17 cellular contexts compared by ENCODE assay signal in the genomic region with DNA sequence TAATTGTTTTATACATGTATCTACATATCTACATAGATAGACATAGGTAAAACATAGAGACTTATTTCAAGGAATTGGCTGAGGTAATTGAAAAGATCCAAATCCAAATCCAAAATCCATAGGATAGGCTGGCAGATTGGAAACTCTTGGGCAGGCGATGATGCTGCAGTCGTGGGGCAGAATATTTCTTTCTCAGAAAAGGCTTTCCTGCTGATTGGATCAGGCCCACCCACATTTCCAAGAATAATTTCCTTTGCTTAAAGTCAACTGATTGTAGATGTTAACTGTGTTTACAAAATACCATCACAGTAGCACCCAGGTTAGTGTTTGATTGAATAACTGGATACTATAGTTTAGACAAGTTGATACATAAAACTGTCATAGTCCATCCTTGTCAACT. TPM values are rescaled to one million over a fixed set of nuclear protein-coding genes. Genes with fewer than 3 reads are reported as not detected.
DNase-seq lines count a peak whose midpoint lies in the region; ATAC-seq lines count a peak whose summit lies in the region.
"Had no signal": no experiment of that assay in that cellular context is flagged by ENCODE, and none has a peak within 500 bp of the region (broad histone marks: within the 10 kb centered on the region; RNA-seq: fewer than 3 reads in every experiment).

No MANE protein-coding gene starts in this region.

- peaks cover 32% of the 10 kb centered on the region for H3K36me3 Mint-ChIP-seq in activated naive CD4-positive, alpha-beta T cell treated with anti-CD3 and anti-CD28 coated beads, Interleukin-2, amount 10 ng/mL, durations not matched to agents 7 days and 5 days
- H3K36me3 Mint-ChIP-seq in activated naive CD4-positive, alpha-beta T cell treated with anti-CD3 and anti-CD28 coated beads, Interleukin-2, amount 50 U/mL, for 72 hours: peaks cover 0 to 23% of the 10 kb centered on the region in 2 donors
- H3K36me3 Mint-ChIP-seq in activated naive CD8-positive, alpha-beta T cell treated with anti-CD3 and anti-CD28 coated beads for 36 hours: peaks cover 28% of the 10 kb centered on the region
- peaks cover 9% of the 10 kb centered on the region for H3K36me3 Mint-ChIP-seq in natural killer cell treated with Interleukin-12 subunit alpha and Interleukin-12 subunit beta and Interleukin-15 and Interleukin-18, amount 100 ng/mL, for 72 hours

- peak overlapping the region; percentile 82 for H3K27ac Mint-ChIP-seq in activated naive CD4-positive, alpha-beta T cell treated with anti-CD3 and anti-CD28 coated beads, Interleukin-2, amount 10 ng/mL, durations not matched to agents 7 days and 5 days
- no peak overlapping the region for H3K27ac Mint-ChIP-seq in activated naive CD4-positive, alpha-beta T cell treated with anti-CD3 and anti-CD28 coated beads, Interleukin-2, amount 50 U/mL, for 72 hours
- peak overlapping the region; percentile 35 for H3K27ac Mint-ChIP-seq in activated naive CD8-positive, alpha-beta T cell treated with anti-CD3 and anti-CD28 coated beads for 36 hours
- peak overlapping the region; percentile 90 to 94 for H3K27ac Mint-ChIP-seq in natural killer cell treated with Interleukin-12 subunit alpha and Interleukin-12 subunit beta and Interleukin-15 and Interleukin-18, amount 100 ng/mL, for 72 hours

- ATAC-seq in activated naive CD4-positive, alpha-beta T cell treated with anti-CD3 and anti-CD28 coated beads, Interleukin-2, amount 50 U/mL, for 72 hours: no peak
- no peak for ATAC-seq in natural killer cell treated with Interleukin-12 subunit alpha and Interleukin-12 subunit beta and Interleukin-15 and Interleukin-18, amount 100 ng/mL, for 72 hours
- no peak for ATAC-seq in GM19397 (IDR thresholded peaks at IDR 0.05; ENCODE audit: unreplicated experiment)
- ATAC-seq in GM18502 (IDR thresholded peaks at IDR 0.05; ENCODE audit: poor library complexity, unreplicated experiment): no peak
- ATAC-seq: HCT116 had no signal

- H3K4me1 Mint-ChIP-seq in activated naive CD4-positive, alpha-beta T cell treated with anti-CD3 and anti-CD28 coated beads, Interleukin-2, amount 10 ng/mL, durations not matched to agents 7 days and 5 days: peaks cover 88% of the 10 kb centered on the region
- peaks cover 61% of the 10 kb centered on the region for H3K4me1 Mint-ChIP-seq in activated naive CD8-positive, alpha-beta T cell treated with anti-CD3 and anti-CD28 coated beads for 36 hours
- peaks cover 53 to 62% of the 10 kb centered on the region in 2 donors for H3K4me1 Mint-ChIP-seq in natural killer cell treated with Interleukin-12 subunit alpha and Interleukin-12 subunit beta and Interleukin-15 and Interleukin-18, amount 100 ng/mL, for 72 hours (ENCODE audit: low read depth in 2 of 2)

- no peaks in the 10 kb centered on the region for H3K27me3 Mint-ChIP-seq in activated naive CD4-positive, alpha-beta T cell treated with anti-CD3 and anti-CD28 coated beads, Interleukin-2, amount 10 ng/mL, durations not matched to agents 7 days and 5 days
- no peaks in the 10 kb centered on the region for H3K27me3 Mint-ChIP-seq in activated naive CD8-positive, alpha-beta T cell treated with anti-CD3 and anti-CD28 coated beads for 36 hours
- H3K27me3 Mint-ChIP-seq in natural killer cell treated with Interleukin-12 subunit alpha and Interleukin-12 subunit beta and Interleukin-15 and Interleukin-18, amount 100 ng/mL, for 72 hours: no peaks in the 10 kb centered on the region

- DNase-seq in activated naive CD4-positive, alpha-beta T cell treated with anti-CD3 and anti-CD28 coated beads, Interleukin-2, amount 10 ng/mL, durations not matched to agents 7 days and 5 days: peak; percentile 28
- DNase-seq in activated naive CD4-positive, alpha-beta T cell treated with anti-CD3 and anti-CD28 coated beads, Interleukin-2, amount 50 U/mL, for 72 hours (ENCODE audit: low spot score in 2 of 2): no peak
- DNase-seq in OCI-M1 (lab: John Stamatoyannopoulos, UW) (peak; percentile 31), foreskin melanocyte (no peak)
- DNase-seq in activated naive CD8-positive, alpha-beta T cell treated with anti-CD3 and anti-CD28 coated beads for 36 hours: no peak
- DNase-seq in natural killer cell treated with Interleukin-12 subunit alpha and Interleukin-12 subunit beta and Interleukin-15 and Interleukin-18, amount 100 ng/mL, for 72 hours (ENCODE audit: low spot score): no peak
- DNase-seq: ACHN, COR-L47, DMS53, IMR-90, NCI-H1417 treated with DMSO at 0.1 percent for 48 hours, NCI-H2029 treated with DMSO at 0.1 percent for 48 hours, NCI-H524, SHP77 had no signal

- CTCF ChIA-PET in activated naive CD4-positive, alpha-beta T cell treated with anti-CD3 and anti-CD28 coated beads, Interleukin-2, amount 10 ng/mL, durations not matched to agents 7 days and 5 days (lab: Charles Lee): interaction anchor here (4.1 kb wide), 1 partner anchor 27 kb away, joined by 15 read pairs; a partner anchor contains a TSS

- peak overlapping the region; percentile 35 for H3K4me3 Mint-ChIP-seq in activated naive CD4-positive, alpha-beta T cell treated with anti-CD3 and anti-CD28 coated beads, Interleukin-2, amount 10 ng/mL, durations not matched to agents 7 days and 5 days
- H3K4me3 Mint-ChIP-seq in activated naive CD8-positive, alpha-beta T cell treated with anti-CD3 and anti-CD28 coated beads for 36 hours: no peak overlapping the region
- no peak overlapping the region for H3K4me3 Mint-ChIP-seq in natural killer cell treated with Interleukin-12 subunit alpha and Interleukin-12 subunit beta and Interleukin-15 and Interleukin-18, amount 100 ng/mL, for 72 hours

- H3K9me3 Mint-ChIP-seq in activated naive CD4-positive, alpha-beta T cell treated with anti-CD3 and anti-CD28 coated beads, Interleukin-2, amount 10 ng/mL, durations not matched to agents 7 days and 5 days: peaks cover 14% of the 10 kb centered on the region
- H3K9me3 Mint-ChIP-seq in activated naive CD4-positive, alpha-beta T cell treated with anti-CD3 and anti-CD28 coated beads, Interleukin-2, amount 50 U/mL, for 72 hours: peaks cover 0 to 6% of the 10 kb centered on the region in 2 donors
- H3K9me3 Mint-ChIP-seq in activated naive CD8-positive, alpha-beta T cell treated with anti-CD3 and anti-CD28 coated beads for 36 hours: peaks cover 10% of the 10 kb centered on the region
- peaks cover 6% of the 10 kb centered on the region for H3K9me3 Mint-ChIP-seq in natural killer cell treated with Interleukin-12 subunit alpha and Interleukin-12 subunit beta and Interleukin-15 and Interleukin-18, amount 100 ng/mL, for 72 hours

RNA-seq across cellular contexts. Expression of a gene that starts 27.2 kb away (rescaled TPM):
- total RNA-seq in activated naive CD4-positive, alpha-beta T cell treated with anti-CD3 and anti-CD28 coated beads, Interleukin-2, amount 50 U/mL, for 72 hours: 10 to 100 TPM; 43.0 to 49.1 TPM
- total RNA-seq in activated naive CD8-positive, alpha-beta T cell treated with anti-CD3 and anti-CD28 coated beads for 36 hours: 10 to 100 TPM; 41.8 to 45.1 TPM
- total RNA-seq in natural killer cell treated with Interleukin-12 subunit alpha and Interleukin-12 subunit beta and Interleukin-15 and Interleukin-18, amount 100 ng/mL, for 72 hours: 10 to 100 TPM; 55.5 to 57.9 TPM

Comparison
In these comparisons a context has a peak if more than half of its experiments do, and no peak if none do; other contexts are left out.
1. DNase-seq: peak in activated naive CD4-positive, alpha-beta T cell treated with anti-CD3 and anti-CD28 coated beads, Interleukin-2, amount 10 ng/mL, durations not matched to agents 7 days and 5 days (single experiment) and OCI-M1 (single experiment); none in activated naive CD4-positive, alpha-beta T cell treated with anti-CD3 and anti-CD28 coated beads, Interleukin-2, amount 50 U/mL, for 72 hours (0 of 2), activated naive CD8-positive, alpha-beta T cell treated with anti-CD3 and anti-CD28 coated beads for 36 hours (single experiment), natural killer cell treated with Interleukin-12 subunit alpha and Interleukin-12 subunit beta and Interleukin-15 and Interleukin-18, amount 100 ng/mL, for 72 hours (single experiment) and foreskin melanocyte (single experiment).
2. H3K27ac Mint-ChIP-seq: peak in activated naive CD4-positive, alpha-beta T cell treated with anti-CD3 and anti-CD28 coated beads, Interleukin-2, amount 10 ng/mL, durations not matched to agents 7 days and 5 days (single experiment), activated naive CD8-positive, alpha-beta T cell treated with anti-CD3 and anti-CD28 coated beads for 36 hours (single experiment) and natural killer cell treated with Interleukin-12 subunit alpha and Interleukin-12 subunit beta and Interleukin-15 and Interleukin-18, amount 100 ng/mL, for 72 hours (2 of 2); none in activated naive CD4-positive, alpha-beta T cell treated with anti-CD3 and anti-CD28 coated beads, Interleukin-2, amount 50 U/mL, for 72 hours (0 of 2).